8 cellular contexts compared by ENCODE assay signal in genomic region chr5:149434162-149435014, GRCh38. TPM values are rescaled to one million over a fixed set of nuclear protein-coding genes. Genes with fewer than 3 reads are reported as not detected.
A peak's percentile ranks its signal among the peaks of the same experiment; 100 is the strongest.
DNase-seq lines count a peak whose midpoint lies in the region; ATAC-seq and TF ChIP-seq lines count a peak whose summit lies in the region.

No MANE protein-coding gene starts in this region.

- peaks cover 6 to 21% of the 10 kb centered on the region in 2 donors for H3K4me1 ChIP-seq in left lung

- TF ChIP-seq CTCF in WI38 (IDR thresholded peaks at IDR 0.05; ENCODE audit: low read depth, low read length) (peak; percentile 88), cardiac fibroblast (IDR thresholded peaks at IDR 0.05; ENCODE audit: low read depth, low read length) (peak; percentile 92), left lung (IDR thresholded peaks at IDR 0.05) (peak; percentile 76 to 80)

- intact Hi-C loops in left lung (cut with DNase I): loop anchor here (5.0 kb wide), 1 partner anchor 52 kb away; no protein-coding TSS in a partner anchor

- no peaks in the 10 kb centered on the region for H3K36me3 ChIP-seq in left lung

- DNase-seq in NCI-H2029 treated with DMSO at 0.1 percent for 48 hours (lab: John Stamatoyannopoulos, UW): peak; percentile 33
- no peak for DNase-seq in NCI-H2029 (lab: John Stamatoyannopoulos, UW)
- DNase-seq in NCI-H1694 (lab: John Stamatoyannopoulos, UW): peak; percentile 31
- DNase-seq in cardiac fibroblast (ENCODE audit: low read depth in 2 of 2): peak; percentile 81 to 84
- no peak for DNase-seq in left lung
- DNase-seq in stimulated activated CD8-positive, alpha-beta memory T cell treated with anti-CD3 and anti-CD28 coated beads, Interleukin-12 subunit alpha, Interleukin-12 subunit beta, amount 100 ng/mL, for 24 hours (ENCODE audit: extremely low read depth): peak; percentile 14

- H3K4me3 ChIP-seq in WI38 (ENCODE audit: low read depth, low read length) (no peak overlapping the region), cardiac fibroblast (replicated peaks in 1 of 2; ENCODE audit: low read depth in 2 of 2, low read length in 2 of 2) (no peak overlapping the region), left lung (no peak overlapping the region)

- peak; percentile 67 for ATAC-seq in left lung
- no peak for ATAC-seq in GM21737 (IDR thresholded peaks at IDR 0.05; ENCODE audit: unreplicated experiment)

- no peak overlapping the region for H3K27ac ChIP-seq in left lung

- no peaks in the 10 kb centered on the region for H3K27me3 ChIP-seq in left lung

- H3K9me3 ChIP-seq in left lung: peaks cover 0 to 8% of the 10 kb centered on the region in 2 donors

RNA-seq across cellular contexts. Expression of gene IL17B, which starts 55.3 kb away (rescaled TPM):
- total RNA-seq in left lung: under 1 TPM in 1 of 2 donors, not detected in 1; 0.42 TPM

Comparison
In these comparisons a context has a peak if more than half of its experiments do, and no peak if none do; other contexts are left out.
1. DNase-seq: peak in NCI-H2029 treated with DMSO at 0.1 percent for 48 hours (single experiment), NCI-H1694 (single experiment), cardiac fibroblast (2 of 2) and stimulated activated CD8-positive, alpha-beta memory T cell treated with anti-CD3 and anti-CD28 coated beads, Interleukin-12 subunit alpha, Interleukin-12 subunit beta, amount 100 ng/mL, for 24 hours (single experiment); none in NCI-H2029 (single experiment) and left lung (0 of 2).
2. Peak in every context shown above with its lines, with median percentiles within 50 percentile points of each other: CTCF ChIP-seq.